Comparison of ENCODE assay signal across 12 cellular contexts in the genomic region with DNA sequence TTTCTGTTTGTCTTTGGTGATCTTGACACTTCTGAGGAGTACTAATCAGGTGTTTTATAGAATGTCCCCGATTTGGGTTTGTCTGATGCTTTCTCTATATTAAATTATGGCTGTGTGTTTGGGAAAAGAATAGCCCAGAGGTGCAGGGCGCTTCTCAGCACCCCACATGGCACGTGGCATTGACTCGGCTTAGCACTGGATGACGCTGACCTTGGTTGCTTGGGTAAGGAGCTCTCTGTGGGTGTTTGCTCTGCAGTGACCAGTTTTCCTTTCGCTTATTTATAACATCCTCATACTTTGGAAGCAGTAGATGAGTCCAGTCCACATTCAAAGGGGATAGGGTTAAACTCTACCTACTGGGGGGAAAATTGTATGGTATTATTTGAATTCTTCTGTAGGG. TPM values are rescaled to one million over a fixed set of nuclear protein-coding genes. Genes with fewer than 3 reads are reported as not detected.
DNase-seq lines count a peak whose midpoint lies in the region; ATAC-seq, FAIRE-seq and TF ChIP-seq lines count a peak whose summit lies in the region.
"Had no signal": no experiment of that assay in that cellular context is flagged by ENCODE, and none has a peak within 500 bp of the region (broad histone marks: within the 10 kb centered on the region; RNA-seq: fewer than 3 reads in every experiment).

No MANE protein-coding gene starts in this region.

- H3K9me3 Mint-ChIP-seq in activated CD8-positive, alpha-beta T cell treated with anti-CD3 and anti-CD28 coated beads, Interleukin-2, amount 10 ng/mL, durations not matched to agents 7 days and 5 days (ENCODE audit: insufficient read depth): no peaks in the 10 kb centered on the region

- FAIRE-seq in RCC 7860 (lab: Jason Lieb, UNC): no peak

- intact Hi-C loops in heart left ventricle (cut with DNase I): no loop called here
- intact Hi-C loops in Right ventricle myocardium inferior (cut with DNase I): no loop called here
- intact Hi-C loops in lower lobe of right lung (cut with DNase I): no loop called here
- intact Hi-C loops in prostate gland (cut with DNase I): no loop called here

- no peaks in the 10 kb centered on the region for H3K27me3 Mint-ChIP-seq in activated CD8-positive, alpha-beta T cell treated with anti-CD3 and anti-CD28 coated beads, Interleukin-2, amount 10 ng/mL, durations not matched to agents 7 days and 5 days (ENCODE audit: low read depth)

- 70 to 82% (median 73%) methylated on average over 6 of the region's 6 CpGs for WGBS in heart left ventricle, 4 donors
- 85 to 88% methylated on average over 6 of the region's 6 CpGs for WGBS in upper lobe of left lung, 2 donors
- whole genome bisulfite sequencing in prostate gland: 89% methylated on average over 6 of the region's 6 CpGs

- H3K9me3 ChIP-seq in heart left ventricle (no peaks in the 10 kb centered on the region), lower lobe of right lung (no peaks in the 10 kb centered on the region), upper lobe of left lung (no peaks in the 10 kb centered on the region), prostate gland (no peaks in the 10 kb centered on the region)
- H3K9me3 ChIP-seq: breast epithelium, gastroesophageal sphincter had no signal

- H3K36me3 ChIP-seq in heart left ventricle: no peaks in the 10 kb centered on the region
- H3K36me3 ChIP-seq in lower lobe of right lung: no peaks in the 10 kb centered on the region
- no peaks in the 10 kb centered on the region for H3K36me3 ChIP-seq in upper lobe of left lung
- H3K36me3 ChIP-seq in prostate gland: no peaks in the 10 kb centered on the region
- H3K36me3 ChIP-seq: breast epithelium, gastroesophageal sphincter had no signal

- H3K27ac ChIP-seq in heart left ventricle: peak overlapping the region in 6 of 12 donors; percentile 15 to 54 (median 26)
- no peak overlapping the region for H3K27ac ChIP-seq in lower lobe of right lung
- peak overlapping the region in 3 of 4 donors; percentile 17 to 84 (median 48) for H3K27ac ChIP-seq in upper lobe of left lung
- H3K27ac ChIP-seq in prostate gland: no peak overlapping the region
- H3K27ac ChIP-seq: gastroesophageal sphincter had no signal

- TF ChIP-seq CTCF in heart left ventricle (IDR thresholded peaks at IDR 0.05): no peak
- no peak for TF ChIP-seq CTCF in lower lobe of right lung (IDR thresholded peaks at IDR 0.05)
- no peak for TF ChIP-seq CTCF in upper lobe of left lung (IDR thresholded peaks at IDR 0.05)
- TF ChIP-seq CTCF in prostate gland (IDR thresholded peaks at IDR 0.05): no peak

- peak overlapping the region; percentile 63 for H3K27ac Mint-ChIP-seq in activated CD8-positive, alpha-beta T cell treated with anti-CD3 and anti-CD28 coated beads, Interleukin-2, amount 10 ng/mL, durations not matched to agents 7 days and 5 days

- H3K27me3 ChIP-seq in heart left ventricle (no peaks in the 10 kb centered on the region), lower lobe of right lung (ENCODE audit: low read depth) (no peaks in the 10 kb centered on the region), upper lobe of left lung (no peaks in the 10 kb centered on the region), prostate gland (replicated peaks; ENCODE audit: insufficient read depth) (no peaks in the 10 kb centered on the region)
- H3K27me3 ChIP-seq: breast epithelium, gastroesophageal sphincter had no signal

- ATAC-seq in heart left ventricle (peak in 3 of 4 donors; percentile 69 to 73 (median 70)), Right ventricle myocardium inferior (no peak), lower lobe of right lung (peak; percentile 53 to 65), upper lobe of left lung (ENCODE audit: low FRiP score in 2 of 2) (no peak)
- no peak for ATAC-seq in activated CD8-positive, alpha-beta T cell treated with anti-CD3 and anti-CD28 coated beads, Interleukin-2, amount 10 ng/mL, durations not matched to agents 7 days and 5 days
- ATAC-seq: gastroesophageal sphincter had no signal

- TF ChIP-seq POLR2A in heart left ventricle (IDR thresholded peaks at IDR 0.05) (no peak), upper lobe of left lung (IDR thresholded peaks at IDR 0.05) (no peak), prostate gland (IDR thresholded peaks at IDR 0.05) (no peak)

- TF ChIP-seq EP300 in upper lobe of left lung (IDR thresholded peaks at IDR 0.05): no peak

- H3K4me1 ChIP-seq in heart left ventricle: peaks cover 16 to 91% (median 66%) of the 10 kb centered on the region in 12 donors
- H3K4me1 ChIP-seq in lower lobe of right lung: peaks cover 90% of the 10 kb centered on the region
- H3K4me1 ChIP-seq in upper lobe of left lung: peaks cover 52 to 80% (median 67%) of the 10 kb centered on the region in 4 donors
- no peaks in the 10 kb centered on the region for H3K4me1 ChIP-seq in prostate gland (replicated peaks)

- DNase-seq in heart left ventricle (no peak), Right ventricle myocardium inferior (ENCODE audit: missing footprints) (no peak), lower lobe of right lung (no peak), upper lobe of left lung (no peak), prostate gland (ENCODE audit: low spot score) (no peak), RCC 7860 (ENCODE audit: low spot score) (no peak), epidermal melanocyte (ENCODE audit: insufficient read length, low spot score) (no peak)
- DNase-seq in activated CD8-positive, alpha-beta T cell treated with anti-CD3 and anti-CD28 coated beads, Interleukin-2, amount 10 ng/mL, durations not matched to agents 7 days and 5 days: no peak
- DNase-seq: NCI-H187 treated with DMSO at 0.1 percent for 48 hours, NCI-H82 had no signal

- H3K4me1 Mint-ChIP-seq in activated CD8-positive, alpha-beta T cell treated with anti-CD3 and anti-CD28 coated beads, Interleukin-2, amount 10 ng/mL, durations not matched to agents 7 days and 5 days (ENCODE audit: low read depth): peaks cover 84% of the 10 kb centered on the region

- CTCF ChIA-PET in activated CD8-positive, alpha-beta T cell treated with anti-CD3 and anti-CD28 coated beads, Interleukin-2, amount 10 ng/mL, durations not matched to agents 7 days and 5 days (lab: Charles Lee): interaction anchor here (0.9 to 4.2 kb wide), 4 partner anchors 10 to 101 kb away, joined by 3 to 42 read pairs (median 16); a partner anchor contains a TSS

- peaks cover 31% of the 10 kb centered on the region for H3K36me3 Mint-ChIP-seq in activated CD8-positive, alpha-beta T cell treated with anti-CD3 and anti-CD28 coated beads, Interleukin-2, amount 10 ng/mL, durations not matched to agents 7 days and 5 days (ENCODE audit: low read depth)

- POLR2A ChIA-PET in activated CD8-positive, alpha-beta T cell treated with anti-CD3 and anti-CD28 coated beads, Interleukin-2, amount 10 ng/mL, durations not matched to agents 7 days and 5 days (lab: Charles Lee): interaction anchor here (0.8 to 4.6 kb wide), 3 partner anchors 12 to 36 kb away, joined by 3 to 50 read pairs (median 32); a partner anchor contains a TSS

- H3K4me3 ChIP-seq in heart left ventricle (no peak overlapping the region), lower lobe of right lung (no peak overlapping the region), upper lobe of left lung (no peak overlapping the region), prostate gland (no peak overlapping the region)
- H3K4me3 ChIP-seq: breast epithelium, gastroesophageal sphincter had no signal

- no peak overlapping the region for H3K4me3 Mint-ChIP-seq in activated CD8-positive, alpha-beta T cell treated with anti-CD3 and anti-CD28 coated beads, Interleukin-2, amount 10 ng/mL, durations not matched to agents 7 days and 5 days

RNA-seq across cellular contexts. Expression of a gene that starts 12.5 kb away (rescaled TPM):
- total RNA-seq in heart left ventricle (10 to 100 TPM; 27.2 to 38.8 (median 33.7) TPM), Right ventricle myocardium inferior (28.4 TPM), lower lobe of right lung (45.0 TPM), upper lobe of left lung (10 to 100 TPM; 34.5 to 62.8 (median 47.9) TPM), prostate gland (10 to 100 TPM; 60.7 to 83.8 TPM)
- 10 to 100 TPM; 22.2 to 30.0 TPM for polyA plus RNA-seq in heart left ventricle
- total RNA-seq in activated CD8-positive, alpha-beta T cell treated with anti-CD3 and anti-CD28 coated beads, Interleukin-2, amount 10 ng/mL, durations not matched to agents 7 days and 5 days: 10 to 100 TPM; 35.1 to 36.5 TPM

RNA-seq across cellular contexts. Expression of a gene that starts 14.4 kb away (rescaled TPM):
- total RNA-seq in heart left ventricle: 100 to 1,000 TPM in 7 of 9 donors, 10 to 100 TPM in 2; 88.6 to 123 (median 113) TPM
- polyA plus RNA-seq in heart left ventricle: 100 to 1,000 TPM in 1 of 2 donors, 10 to 100 TPM in 1; 37.9 to 118 TPM
- total RNA-seq in Right ventricle myocardium inferior: 94.1 TPM
- total RNA-seq in activated CD8-positive, alpha-beta T cell treated with anti-CD3 and anti-CD28 coated beads, Interleukin-2, amount 10 ng/mL, durations not matched to agents 7 days and 5 days: 100 to 1,000 TPM; 139 to 141 TPM
- 114 TPM for total RNA-seq in lower lobe of right lung
- 100 to 1,000 TPM; 102 to 137 (median 109) TPM for total RNA-seq in upper lobe of left lung
- 10 to 100 TPM; 86.3 to 90.6 TPM for total RNA-seq in prostate gland

Comparison
In these comparisons a context has a peak if more than half of its experiments do, and no peak if none do; other contexts are left out.
1. ATAC-seq: peak in heart left ventricle (3 of 4) and lower lobe of right lung (2 of 2); none in Right ventricle myocardium inferior (single experiment), activated CD8-positive, alpha-beta T cell treated with anti-CD3 and anti-CD28 coated beads, Interleukin-2, amount 10 ng/mL, durations not matched to agents 7 days and 5 days (single experiment) and upper lobe of left lung (0 of 2).
2. H3K27ac ChIP-seq: peak in upper lobe of left lung (3 of 4); none in lower lobe of right lung (single experiment) and prostate gland (0 of 2).